20 cellular contexts compared by ENCODE assay signal in genomic region chr20:57478176-57478575, GRCh38. TPM values are rescaled to one million over a fixed set of nuclear protein-coding genes. Genes with fewer than 3 reads are reported as not detected.
"Had no signal": no experiment of that assay in that cellular context is flagged by ENCODE, and none has a peak within 500 bp of the region (broad histone marks: within the 10 kb centered on the region; RNA-seq: fewer than 3 reads in every experiment).

No MANE protein-coding gene starts in this region.

- H3K27ac Mint-ChIP-seq: activated CD8-positive, alpha-beta T cell treated with anti-CD3 and anti-CD28 coated beads, Interleukin-2, amount 10 ng/mL, durations not matched to agents 7 days and 5 days; progenitor cell of endocrine pancreas; type B pancreatic cell had no signal

- ATAC-seq: activated CD8-positive, alpha-beta T cell treated with anti-CD3 and anti-CD28 coated beads, Interleukin-2, amount 10 ng/mL, durations not matched to agents 7 days and 5 days; heart left ventricle; left colon; right cardiac atrium had no signal

- DNase-seq: activated CD4-positive, alpha-beta T cell treated with anti-CD3 and anti-CD28 coated beads for 4 hours; activated CD8-positive, alpha-beta memory T cell treated with anti-CD3 and anti-CD28 coated beads, Interleukin-2, amount 50 U/mL, for 48 hours; activated CD8-positive, alpha-beta T cell treated with anti-CD3 and anti-CD28 coated beads, Interleukin-2, amount 10 ng/mL, durations not matched to agents 7 days and 5 days; activated naive CD4-positive, alpha-beta T cell; aorta; foreskin melanocyte; left colon; naive B cell; right cardiac atrium; stimulated activated CD4-positive, alpha-beta T cell treated with anti-CD3 and anti-CD28 coated beads, Interleukin-1b, Interleukin-23, amount 100 ng/mL, for 48 hours; stimulated activated naive CD4-positive, alpha-beta T cell treated with Interleukin-2 at 50 U/mL for 16 hours had no signal

- H3K4me3 Mint-ChIP-seq: activated CD8-positive, alpha-beta T cell treated with anti-CD3 and anti-CD28 coated beads, Interleukin-2, amount 10 ng/mL, durations not matched to agents 7 days and 5 days; type B pancreatic cell had no signal

- H3K27ac ChIP-seq: breast epithelium, neutrophil, suprapubic skin, VCaP had no signal

- H3K4me1 ChIP-seq: breast epithelium had no signal

- H3K9me3 Mint-ChIP-seq: type B pancreatic cell had no signal

- H3K4me3 ChIP-seq: breast epithelium, heart left ventricle, lung, smooth muscle cell, suprapubic skin had no signal

- H3K27me3 Mint-ChIP-seq: naive B cell had no signal

- H3K36me3 ChIP-seq: breast epithelium, heart left ventricle, neutrophil, suprapubic skin had no signal

- H3K27me3 ChIP-seq: neutrophil had no signal

- H3K9me3 ChIP-seq: breast epithelium, heart left ventricle, neutrophil, suprapubic skin had no signal

- H3K36me3 Mint-ChIP-seq: naive B cell, type B pancreatic cell had no signal

RNA-seq across cellular contexts. Expression of gene CTCFL, which starts 46.8 kb away (rescaled TPM):
- total RNA-seq: activated CD8-positive, alpha-beta T cell treated with anti-CD3 and anti-CD28 coated beads, Interleukin-2, amount 10 ng/mL, durations not matched to agents 7 days and 5 days; aorta; breast epithelium; heart left ventricle; left colon; lung; progenitor cell of endocrine pancreas; right cardiac atrium; smooth muscle cell; suprapubic skin had no signal
